ENCODE assay signal across 18 cellular contexts in the genomic region with DNA sequence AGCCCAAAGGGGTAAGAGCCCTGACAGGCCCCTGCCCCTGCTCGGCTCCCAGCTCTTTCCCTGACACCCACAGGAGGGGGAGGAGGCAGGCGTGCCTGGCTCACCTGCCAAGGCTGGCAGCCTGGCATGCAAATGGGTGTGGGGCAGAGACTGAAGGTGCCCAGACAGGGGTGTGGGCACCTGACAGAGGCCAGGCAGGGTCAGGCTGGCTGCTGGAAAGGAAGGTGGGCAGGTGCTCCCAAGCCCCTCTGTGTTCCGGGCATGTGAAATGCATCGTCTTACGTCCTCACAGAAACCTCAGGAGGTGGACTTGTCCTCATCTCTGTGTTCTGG. TPM values are rescaled to one million over a fixed set of nuclear protein-coding genes. Genes with fewer than 3 reads are reported as not detected.
DNase-seq lines count a peak whose midpoint lies in the region; ATAC-seq and TF ChIP-seq lines count a peak whose summit lies in the region.
"Had no signal": no experiment of that assay in that cellular context is flagged by ENCODE, and none has a peak within 500 bp of the region (broad histone marks: within the 10 kb centered on the region; RNA-seq: fewer than 3 reads in every experiment).

No MANE protein-coding gene starts in this region.

- H3K27me3 ChIP-seq in Peyer's patch (no peaks in the 10 kb centered on the region), esophagus squamous epithelium (no peaks in the 10 kb centered on the region), transverse colon (no peaks in the 10 kb centered on the region)

- in situ Hi-C loops in transverse colon (cut with MboI; ENCODE audit: low pct_ligation_motif_present in 1 of 4, low pct_unique_long_range_greater_than_20kb in 1 of 4, low sequenced_read_pairs in 3 of 4), result no loop called here

- TF ChIP-seq CTCF in Peyer's patch (IDR thresholded peaks at IDR 0.05), result no peak
- no peak for TF ChIP-seq CTCF in esophagus squamous epithelium (IDR thresholded peaks at IDR 0.05)
- TF ChIP-seq CTCF in transverse colon (IDR thresholded peaks at IDR 0.05), result no peak

- TF ChIP-seq POLR2A in Peyer's patch (IDR thresholded peaks at IDR 0.05), result no peak
- TF ChIP-seq POLR2A in esophagus squamous epithelium (IDR thresholded peaks at IDR 0.05), result no peak
- TF ChIP-seq POLR2A in transverse colon (IDR thresholded peaks at IDR 0.05), result no peak

- H3K4me3 ChIP-seq in Peyer's patch (no peak overlapping the region), esophagus squamous epithelium (no peak overlapping the region), transverse colon (no peak overlapping the region)

- no peaks in the 10 kb centered on the region for H3K9me3 Mint-ChIP-seq in natural killer cell treated with Interleukin-12 subunit alpha and Interleukin-12 subunit beta and Interleukin-15 and Interleukin-18, amount 100 ng/mL, for 72 hours
- H3K9me3 Mint-ChIP-seq: CD4-positive, alpha-beta T cell had no signal

- H3K27ac Mint-ChIP-seq in natural killer cell treated with Interleukin-12 subunit alpha and Interleukin-12 subunit beta and Interleukin-15 and Interleukin-18, amount 100 ng/mL, for 72 hours, result no peak overlapping the region
- H3K27ac Mint-ChIP-seq: CD4-positive, alpha-beta T cell had no signal

- peak overlapping the region in 3 of 4 donors; percentile 40 to 81 (median 48) for H3K27ac ChIP-seq in Peyer's patch
- peak overlapping the region; percentile 56 to 86 (median 70) for H3K27ac ChIP-seq in esophagus squamous epithelium
- H3K27ac ChIP-seq in transverse colon, result peak overlapping the region; percentile 57 to 80 (median 77)

- H3K36me3 Mint-ChIP-seq in natural killer cell treated with Interleukin-12 subunit alpha and Interleukin-12 subunit beta and Interleukin-15 and Interleukin-18, amount 100 ng/mL, for 72 hours, result no peaks in the 10 kb centered on the region

- H3K4me1 ChIP-seq in Peyer's patch (peaks cover 0 to 40% (median 0%) of the 10 kb centered on the region in 4 donors), esophagus squamous epithelium (peaks cover 27 to 62% (median 34%) of the 10 kb centered on the region in 3 donors), transverse colon (peaks cover 12 to 43% (median 31%) of the 10 kb centered on the region in 4 donors)

- no peaks in the 10 kb centered on the region for H3K9me3 ChIP-seq in Peyer's patch
- no peaks in the 10 kb centered on the region for H3K9me3 ChIP-seq in esophagus squamous epithelium
- H3K9me3 ChIP-seq in transverse colon, result no peaks in the 10 kb centered on the region

- H3K36me3 ChIP-seq in Peyer's patch (no peaks in the 10 kb centered on the region), esophagus squamous epithelium (no peaks in the 10 kb centered on the region), transverse colon (no peaks in the 10 kb centered on the region)

- H3K4me1 Mint-ChIP-seq in natural killer cell treated with Interleukin-12 subunit alpha and Interleukin-12 subunit beta and Interleukin-15 and Interleukin-18, amount 100 ng/mL, for 72 hours (ENCODE audit: low read depth in 2 of 2), result no peaks in the 10 kb centered on the region

- peaks cover 0 to 4% of the 10 kb centered on the region in 2 donors for H3K27me3 Mint-ChIP-seq in natural killer cell treated with Interleukin-12 subunit alpha and Interleukin-12 subunit beta and Interleukin-15 and Interleukin-18, amount 100 ng/mL, for 72 hours

- no peak for TF ChIP-seq EP300 in transverse colon (IDR thresholded peaks at IDR 0.05; ENCODE audit: low read depth)

- no peak for ATAC-seq in natural killer cell treated with Interleukin-12 subunit alpha and Interleukin-12 subunit beta and Interleukin-15 and Interleukin-18, amount 100 ng/mL, for 72 hours
- no peak for ATAC-seq in HG02678 (IDR thresholded peaks at IDR 0.05; ENCODE audit: unreplicated experiment)

- DNase-seq in Peyer's patch, result peak in 2 of 3 donors; percentile 62 to 82
- DNase-seq in esophagus squamous epithelium (lab: John Stamatoyannopoulos, UW), result no peak
- DNase-seq in mucosa of gallbladder (ENCODE audit: low spot score), result peak; percentile 25
- peak; percentile 68 for DNase-seq in transverse colon
- DNase-seq in natural killer cell treated with Interleukin-12 subunit alpha and Interleukin-12 subunit beta and Interleukin-15 and Interleukin-18, amount 100 ng/mL, for 72 hours (ENCODE audit: low spot score), result no peak
- DNase-seq in activated CD8-positive, alpha-beta memory T cell treated with anti-CD3 and anti-CD28 coated beads for 24 hours, result no peak
- no peak for DNase-seq in amygdala (lab: John Stamatoyannopoulos, UW)
- DNase-seq: ACHN; AML-193; Calu3; CD4-positive, alpha-beta T cell; DMS53; KBM-7; MV-4-11; NCI-H187 treated with DMSO at 0.1 percent for 48 hours; NCI-H446; OCI-M1 had no signal

- H3K4me3 Mint-ChIP-seq in natural killer cell treated with Interleukin-12 subunit alpha and Interleukin-12 subunit beta and Interleukin-15 and Interleukin-18, amount 100 ng/mL, for 72 hours, result no peak overlapping the region
- H3K4me3 Mint-ChIP-seq: CD4-positive, alpha-beta T cell had no signal

- intact Hi-C loops in esophagus squamous epithelium (cut with DNase I), result no loop called here
- intact Hi-C loops in transverse colon (cut with DNase I; ENCODE audit: low total_unique reads), result no loop called here

- 67 to 90% methylated on average over 3 of the region's 5 CpGs for WGBS in esophagus squamous epithelium, 2 donors
- WGBS in transverse colon (ENCODE audit: low coverage in 1 of 2), 2 donors, result 86% methylated on average over 3 of the region's 5 CpGs; no CpG with 5 or more reads in 1 of the 2 donors

RNA-seq across cellular contexts. Expression of a gene that starts 19.4 kb away (rescaled TPM):
- total RNA-seq in Peyer's patch (100 to 1,000 TPM in 3 of 4 donors, 10 to 100 TPM in 1; 87.5 to 165 (median 137) TPM), esophagus squamous epithelium (10 to 100 TPM; 13.1 to 33.7 (median 20.9) TPM), mucosa of gallbladder (72.8 TPM), transverse colon (100 to 1,000 TPM in 2 of 4 donors, 10 to 100 TPM in 2; 39.1 to 215 (median 115) TPM)
- total RNA-seq in natural killer cell treated with Interleukin-12 subunit alpha and Interleukin-12 subunit beta and Interleukin-15 and Interleukin-18, amount 100 ng/mL, for 72 hours, result 10 to 100 TPM; 13.5 to 17.8 TPM

Comparison
In these comparisons a context has a peak if more than half of its experiments do, and no peak if none do; other contexts are left out.
1. DNase-seq: peak in Peyer's patch (2 of 3), mucosa of gallbladder (single experiment) and transverse colon (single experiment); none in esophagus squamous epithelium (single experiment), natural killer cell treated with Interleukin-12 subunit alpha and Interleukin-12 subunit beta and Interleukin-15 and Interleukin-18, amount 100 ng/mL, for 72 hours (single experiment), activated CD8-positive, alpha-beta memory T cell treated with anti-CD3 and anti-CD28 coated beads for 24 hours (single experiment) and amygdala (0 of 56).
2. Peak in every context shown above with its lines, with median percentiles within 50 percentile points of each other: H3K27ac ChIP-seq.